ENCODE assay signal across 8 cellular contexts in the genomic region with DNA sequence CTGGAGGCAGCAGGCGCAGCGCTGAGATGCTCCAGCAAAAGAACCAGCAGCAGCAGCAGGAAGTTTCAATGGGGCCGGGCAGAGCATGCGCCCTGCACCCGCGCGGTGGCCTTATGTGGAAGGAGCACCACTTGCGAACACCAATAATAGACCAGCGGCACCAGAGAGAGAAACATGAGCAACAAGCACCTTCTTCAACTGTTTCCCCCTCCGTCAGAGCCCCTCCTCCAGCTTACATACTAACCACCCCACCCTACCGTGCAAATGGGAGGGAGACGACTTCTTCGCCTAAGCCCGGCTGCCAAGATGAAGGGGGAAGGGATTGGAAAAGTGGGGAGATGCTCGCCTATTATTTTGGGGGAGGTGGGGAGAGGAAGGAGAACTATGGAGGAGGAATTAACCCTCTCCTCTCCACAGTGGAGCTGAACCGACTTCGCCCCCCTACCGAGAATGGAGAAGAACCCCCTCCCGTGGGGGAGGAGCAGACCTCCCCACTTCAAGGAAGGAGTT. TPM values are rescaled to one million over a fixed set of nuclear protein-coding genes. Genes with fewer than 3 reads are reported as not detected.
DNase-seq lines count a peak whose midpoint lies in the region; ATAC-seq, FAIRE-seq and TF ChIP-seq lines count a peak whose summit lies in the region.

No MANE protein-coding gene starts in this region.

- FAIRE-seq in H54 (lab: Jason Lieb, UNC), result peak; percentile 73

- H3K4me1 Mint-ChIP-seq in activated T-helper 2 cell treated with anti-CD3 and anti-CD28 coated beads, Interferon-gamma antibody, Interleukin-2, Interleukin-4, amounts not matched to agents 10 μg/mL and 5 μg/mL and 100 μg/mL, durations not matched to agents 14 hours and 24 hours and 36 hours (ENCODE audit: low read depth), result peaks cover 33% of the 10 kb centered on the region
- peaks cover 30 to 53% of the 10 kb centered on the region in 2 donors for H3K4me1 Mint-ChIP-seq in natural killer cell treated with Interleukin-12 subunit alpha and Interleukin-12 subunit beta and Interleukin-15 and Interleukin-18, amount 100 ng/mL, for 72 hours (ENCODE audit: low read depth in 2 of 2)

- TF ChIP-seq CTCF in fibroblast of pulmonary artery (IDR thresholded peaks at IDR 0.05; ENCODE audit: low read length, missing control alignments), result peak; percentile 10

- ATAC-seq in natural killer cell treated with Interleukin-12 subunit alpha and Interleukin-12 subunit beta and Interleukin-15 and Interleukin-18, amount 100 ng/mL, for 72 hours, result peak; percentile 70 to 73

- intact Hi-C loops in activated T-helper 2 cell treated with anti-CD3 and anti-CD28 coated beads, Interferon-gamma antibody, Interleukin-2, Interleukin-4, amounts not matched to agents 10 μg/mL and 5 μg/mL and 100 μg/mL, durations not matched to agents 14 hours and 24 hours and 36 hours (cut with micrococcal nuclease), result no loop called here

- H3K9me3 Mint-ChIP-seq in activated T-helper 2 cell treated with anti-CD3 and anti-CD28 coated beads, Interferon-gamma antibody, Interleukin-2, Interleukin-4, amounts not matched to agents 10 μg/mL and 5 μg/mL and 100 μg/mL, durations not matched to agents 14 hours and 24 hours and 36 hours, result peaks cover 5% of the 10 kb centered on the region
- H3K9me3 Mint-ChIP-seq in natural killer cell treated with Interleukin-12 subunit alpha and Interleukin-12 subunit beta and Interleukin-15 and Interleukin-18, amount 100 ng/mL, for 72 hours, result no peaks in the 10 kb centered on the region

- peak; percentile 52 for TF ChIP-seq POLR2A in H54 (IDR thresholded peaks at IDR 0.05; ENCODE audit: low read depth, low read length)

- H3K4me3 Mint-ChIP-seq in activated T-helper 2 cell treated with anti-CD3 and anti-CD28 coated beads, Interferon-gamma antibody, Interleukin-2, Interleukin-4, amounts not matched to agents 10 μg/mL and 5 μg/mL and 100 μg/mL, durations not matched to agents 14 hours and 24 hours and 36 hours (ENCODE audit: low read depth), result peak overlapping the region; percentile 99
- peak overlapping the region; percentile 99 for H3K4me3 Mint-ChIP-seq in natural killer cell treated with Interleukin-12 subunit alpha and Interleukin-12 subunit beta and Interleukin-15 and Interleukin-18, amount 100 ng/mL, for 72 hours

- H3K4me3 ChIP-seq in fibroblast of pulmonary artery (replicated peaks; ENCODE audit: low read depth, low read length), result peak overlapping the region; percentile 97

- no peaks in the 10 kb centered on the region for H3K27me3 Mint-ChIP-seq in activated T-helper 2 cell treated with anti-CD3 and anti-CD28 coated beads, Interferon-gamma antibody, Interleukin-2, Interleukin-4, amounts not matched to agents 10 μg/mL and 5 μg/mL and 100 μg/mL, durations not matched to agents 14 hours and 24 hours and 36 hours (ENCODE audit: low read depth)
- H3K27me3 Mint-ChIP-seq in natural killer cell treated with Interleukin-12 subunit alpha and Interleukin-12 subunit beta and Interleukin-15 and Interleukin-18, amount 100 ng/mL, for 72 hours, result no peaks in the 10 kb centered on the region

- H3K27ac Mint-ChIP-seq in activated T-helper 2 cell treated with anti-CD3 and anti-CD28 coated beads, Interferon-gamma antibody, Interleukin-2, Interleukin-4, amounts not matched to agents 10 μg/mL and 5 μg/mL and 100 μg/mL, durations not matched to agents 14 hours and 24 hours and 36 hours, result peak overlapping the region; percentile 91
- H3K27ac Mint-ChIP-seq in natural killer cell treated with Interleukin-12 subunit alpha and Interleukin-12 subunit beta and Interleukin-15 and Interleukin-18, amount 100 ng/mL, for 72 hours, result peak overlapping the region; percentile 80 to 92

- H3K36me3 Mint-ChIP-seq in activated T-helper 2 cell treated with anti-CD3 and anti-CD28 coated beads, Interferon-gamma antibody, Interleukin-2, Interleukin-4, amounts not matched to agents 10 μg/mL and 5 μg/mL and 100 μg/mL, durations not matched to agents 14 hours and 24 hours and 36 hours (ENCODE audit: low read depth), result peaks cover 8% of the 10 kb centered on the region
- peaks cover 6% of the 10 kb centered on the region for H3K36me3 Mint-ChIP-seq in natural killer cell treated with Interleukin-12 subunit alpha and Interleukin-12 subunit beta and Interleukin-15 and Interleukin-18, amount 100 ng/mL, for 72 hours

- DNase-seq in EH (ENCODE audit: low read depth) (peak; percentile 89), H54 (ENCODE audit: insufficient read length, low spot score) (peak; percentile 58), LoVo (ENCODE audit: low spot score) (peak; percentile 82), RPMI8226 (peak; percentile 92), fibroblast of pulmonary artery (ENCODE audit: low read depth) (peak; percentile 89)
- DNase-seq in activated T-helper 2 cell treated with anti-CD3 and anti-CD28 coated beads, Interferon-gamma antibody, Interleukin-2, Interleukin-4, amounts not matched to agents 10 μg/mL and 5 μg/mL and 100 μg/mL, durations not matched to agents 14 hours and 24 hours and 36 hours (ENCODE audit: low spot score), result peak; percentile 78
- peak; percentile 88 for DNase-seq in natural killer cell treated with Interleukin-12 subunit alpha and Interleukin-12 subunit beta and Interleukin-15 and Interleukin-18, amount 100 ng/mL, for 72 hours (ENCODE audit: low spot score)
- peak; percentile 70 to 84 (median 80) for DNase-seq in stimulated activated naive CD4-positive, alpha-beta T cell (lab: John Stamatoyannopoulos, UW)

RNA-seq across cellular contexts. Expression of a gene that starts 1.1 kb away (rescaled TPM):
- 43.3 and 45.5 TPM in 2 replicates for total RNA-seq in activated T-helper 2 cell treated with anti-CD3 and anti-CD28 coated beads, Interferon-gamma antibody, Interleukin-2, Interleukin-4, amounts not matched to agents 10 μg/mL and 5 μg/mL and 100 μg/mL, durations not matched to agents 14 hours and 24 hours and 36 hours
- total RNA-seq in natural killer cell treated with Interleukin-12 subunit alpha and Interleukin-12 subunit beta and Interleukin-15 and Interleukin-18, amount 100 ng/mL, for 72 hours, result 10 to 100 TPM; 59.9 to 68.5 TPM

RNA-seq across cellular contexts. Expression of a gene that starts 1.5 kb away (rescaled TPM):
- 3.0 and 3.6 TPM in 2 replicates for total RNA-seq in activated T-helper 2 cell treated with anti-CD3 and anti-CD28 coated beads, Interferon-gamma antibody, Interleukin-2, Interleukin-4, amounts not matched to agents 10 μg/mL and 5 μg/mL and 100 μg/mL, durations not matched to agents 14 hours and 24 hours and 36 hours
- 1 to 10 TPM; 1.7 to 4.9 TPM for total RNA-seq in natural killer cell treated with Interleukin-12 subunit alpha and Interleukin-12 subunit beta and Interleukin-15 and Interleukin-18, amount 100 ng/mL, for 72 hours

Comparison
In these comparisons a context has a peak if more than half of its experiments do, and no peak if none do; other contexts are left out.
1. Peak in every context shown above with its lines: DNase-seq, ATAC-seq and H3K4me3 ChIP-seq.